ENCODE assay signal across 20 cellular contexts in genomic region chr1:110436635-110437034, GRCh38. TPM values are rescaled to one million over a fixed set of nuclear protein-coding genes. Genes with fewer than 3 reads are reported as not detected.
DNase-seq lines count a peak whose midpoint lies in the region; ATAC-seq and TF ChIP-seq lines count a peak whose summit lies in the region.
"Had no signal": no experiment of that assay in that cellular context is flagged by ENCODE, and none has a peak within 500 bp of the region (broad histone marks: within the 10 kb centered on the region; RNA-seq: fewer than 3 reads in every experiment).

No MANE protein-coding gene starts in this region.

- POLR2A ChIA-PET in GM10248 (lab: Yijun Ruan, JAX) = no interaction called here

- H3K4me1 ChIP-seq in vagina = peaks cover 27% of the 10 kb centered on the region

- H3K27me3 ChIP-seq in vagina = no peaks in the 10 kb centered on the region
- H3K27me3 ChIP-seq: brain microvascular endothelial cell, tibial nerve had no signal

- H3K4me3 ChIP-seq in vagina = no peak overlapping the region
- H3K4me3 ChIP-seq: lung, tibial nerve had no signal

- no peak for TF ChIP-seq POLR2A in vagina (IDR thresholded peaks at IDR 0.05)

- H3K36me3 ChIP-seq in vagina = no peaks in the 10 kb centered on the region
- H3K36me3 ChIP-seq: brain microvascular endothelial cell, tibial nerve had no signal

- DNase-seq in NCI-H2227 (lab: John Stamatoyannopoulos, UW; ENCODE audit: unreplicated experiment) = peak; percentile 10
- no peak for DNase-seq in NCI-H2227 treated with DMSO at 0.1 percent for 48 hours (lab: John Stamatoyannopoulos, UW)
- peak; percentile 94 for DNase-seq in SW480 (ENCODE audit: low spot score)
- peak; percentile 42 for DNase-seq in iPS-NIHi7 (ENCODE audit: extremely low spot score)
- no peak for DNase-seq in vagina (ENCODE audit: extremely low spot score in 2 of 2)
- no peak for DNase-seq in NOMO-1 (lab: John Stamatoyannopoulos, UW; ENCODE audit: unreplicated experiment in 2 of 2)
- no peak for DNase-seq in GM10248 (ENCODE audit: extremely low spot score)
- DNase-seq: activated CD4-positive, alpha-beta T cell treated with anti-CD3 and anti-CD28 coated beads, Interleukin-2, amount 10 ng/mL, durations not matched to agents 24 days and 14 days; brain microvascular endothelial cell; DND-41; NCI-H2081; NCI-H748 treated with DMSO at 0.1 percent for 48 hours had no signal

- intact Hi-C loops in vagina (cut with DNase I) = no loop called here

- H3K9me3 ChIP-seq in vagina = no peaks in the 10 kb centered on the region
- H3K9me3 ChIP-seq: tibial nerve had no signal

- TF ChIP-seq CTCF in vagina (IDR thresholded peaks at IDR 0.05) (no peak), GM10248 (IDR thresholded peaks at IDR 0.05; ENCODE audit: control extremely low read depth, extremely low read depth, low read depth, missing control alignments) (no peak)

- no peak for ATAC-seq in HG03175 (IDR thresholded peaks at IDR 0.05; ENCODE audit: unreplicated experiment)
- ATAC-seq: natural killer cell treated with Interleukin-12 subunit alpha and Interleukin-12 subunit beta and Interleukin-15 and Interleukin-18, amount 100 ng/mL, for 72 hours; Panc1; stimulated activated effector memory CD8-positive, alpha-beta T cell treated with anti-CD3 and anti-CD28 coated beads, Interleukin-12 subunit alpha, Interleukin-12 subunit beta, amount 100 ng/mL, for 72 hours had no signal

- CTCF ChIA-PET in GM10248 (lab: Yijun Ruan, JAX) = interaction anchor here (1.0 to 1.9 kb wide), 6 partner anchors 8 to 229 kb away, joined by 3 to 12 read pairs (median 4); no protein-coding TSS in a partner anchor

- peak overlapping the region; percentile 68 for H3K27ac ChIP-seq in vagina
- H3K27ac ChIP-seq: brain microvascular endothelial cell had no signal

RNA-seq across cellular contexts. Expression of gene PROK1, which starts 14.3 kb away (rescaled TPM):
- 7.4 TPM for total RNA-seq in vagina
- total RNA-seq: activated CD4-positive, alpha-beta T cell treated with anti-CD3 and anti-CD28 coated beads, Interleukin-2, amount 10 ng/mL, durations not matched to agents 24 days and 14 days; epithelial cell of proximal tubule; glomerular endothelial cell; lung had no signal

RNA-seq across cellular contexts. Expression of gene LAMTOR5, which starts 29.1 kb away (rescaled TPM):
- total RNA-seq in vagina = 66.5 TPM

RNA-seq across cellular contexts. Expression of gene SLC16A4, which starts 45.8 kb away (rescaled TPM):
- 6.4 TPM for total RNA-seq in vagina

Comparison
In these comparisons a context has a peak if more than half of its experiments do, and no peak if none do; other contexts are left out.
1. DNase-seq: peak in NCI-H2227 (single experiment), SW480 (single experiment) and iPS-NIHi7 (single experiment); none in NCI-H2227 treated with DMSO at 0.1 percent for 48 hours (single experiment), vagina (0 of 2), NOMO-1 (0 of 2) and GM10248 (single experiment).